Comparison of ENCODE assay signal across 25 cellular contexts in the genomic region with DNA sequence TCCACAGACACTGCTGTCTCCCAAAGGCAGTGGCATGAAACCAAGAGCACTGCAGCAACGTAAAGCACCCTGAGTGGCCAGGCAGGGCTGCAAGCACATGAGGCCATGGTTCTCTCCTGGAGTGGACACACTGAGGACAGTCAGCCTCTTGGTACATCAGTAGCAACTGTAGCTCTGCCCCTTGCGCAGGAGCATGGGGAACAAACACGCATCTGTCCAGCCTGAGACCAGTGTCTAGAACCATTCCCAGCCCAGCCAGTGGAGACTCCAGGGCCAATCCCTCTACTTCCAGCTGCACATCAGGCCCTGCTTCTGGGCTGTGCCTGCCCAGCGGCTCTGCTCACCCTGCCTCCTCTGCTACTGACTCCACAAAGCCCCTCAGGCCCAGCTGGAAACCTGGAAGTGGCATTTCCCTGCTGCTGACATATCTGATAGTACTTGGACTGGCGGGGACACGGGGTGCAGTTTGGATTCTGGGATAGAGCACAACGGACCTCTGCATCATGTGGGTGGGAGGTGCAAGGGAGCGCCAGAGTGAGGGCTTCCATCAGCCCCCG.
"Had no signal": no experiment of that assay in that cellular context is flagged by ENCODE, and none has a peak within 500 bp of the region (broad histone marks: within the 10 kb centered on the region; RNA-seq: fewer than 3 reads in every experiment).

No MANE protein-coding gene starts in this region.

- ATAC-seq: activated naive CD4-positive, alpha-beta T cell treated with anti-CD3 and anti-CD28 coated beads, Interleukin-2, amount 50 U/mL, for 72 hours; body of pancreas; PC-3; Right ventricle myocardium inferior had no signal

- H3K36me3 Mint-ChIP-seq: activated naive CD4-positive, alpha-beta T cell treated with anti-CD3 and anti-CD28 coated beads, Interleukin-2, amount 50 U/mL, for 72 hours had no signal

- H3K27me3 Mint-ChIP-seq: activated CD4-positive, alpha-beta memory T cell treated with anti-CD3 and anti-CD28 coated beads, Interleukin-2, amount 10 ng/mL, durations not matched to agents 7 days and 5 days; activated T-cell treated with anti-CD3 and anti-CD28 coated beads, Interleukin-2, amount 50 U/mL, for 24 hours had no signal

- DNase-seq: activated B cell treated with CpG ODN at 0.5 μM for 24 hours; activated CD4-positive, alpha-beta memory T cell treated with anti-CD3 and anti-CD28 coated beads, Interleukin-2, amount 10 ng/mL, durations not matched to agents 7 days and 5 days; activated CD4-positive, alpha-beta T cell treated with anti-CD3 and anti-CD28 coated beads for 4 hours; activated CD4-positive, CD25-positive, alpha-beta regulatory T cell treated with anti-CD3 and anti-CD28 coated beads, Interleukin-2, amount 50 U/mL, for 72 hours; activated gamma-delta T cell treated with Interleukin-2 at 50 U/mL for 16 hours; activated naive CD4-positive, alpha-beta T cell treated with anti-CD3 and anti-CD28 coated beads for 36 hours; activated T-cell treated with anti-CD3 and anti-CD28 coated beads, Interleukin-2, amount 50 U/mL, for 24 hours; body of pancreas; MM.1S; MV-4-11; NCI-H1092; NCI-H1436 treated with DMSO at 0.1 percent for 48 hours; NCI-H1694 treated with DMSO at 0.1 percent for 48 hours; NCI-H2029; NCI-H345; NCI-H524 treated with DMSO at 0.1 percent for 48 hours; NK-92 treated with Interleukin-12 subunit alpha and Interleukin-12 subunit beta, amount 100 ng/mL, for 24 hours; PC-3; SW 1271; T-helper 1 cell; T-helper 2 cell; T-helper 9 cell had no signal

- H3K9me3 Mint-ChIP-seq: activated B cell treated with CpG ODN at 0.5 μM for 24 hours; activated CD4-positive, alpha-beta memory T cell treated with anti-CD3 and anti-CD28 coated beads, Interleukin-2, amount 10 ng/mL, durations not matched to agents 7 days and 5 days; activated naive CD4-positive, alpha-beta T cell treated with anti-CD3 and anti-CD28 coated beads for 36 hours; activated naive CD4-positive, alpha-beta T cell treated with anti-CD3 and anti-CD28 coated beads, Interleukin-2, amount 50 U/mL, for 72 hours; activated T-cell treated with anti-CD3 and anti-CD28 coated beads, Interleukin-2, amount 50 U/mL, for 24 hours; activated T-helper 1 cell treated with anti-CD3 and anti-CD28 coated beads, Interleukin-12 subunit alpha, Interleukin-12 subunit beta, Interleukin-2, Interleukin-4 antibody, amounts not matched to agents 30 ng/mL and 10 ng/mL and 1 ng/mL, durations not matched to agents 14 hours and 24 hours and 36 hours had no signal

- H3K27ac Mint-ChIP-seq: activated B cell treated with CpG ODN at 0.5 μM for 24 hours; activated CD4-positive, alpha-beta memory T cell treated with anti-CD3 and anti-CD28 coated beads, Interleukin-2, amount 10 ng/mL, durations not matched to agents 7 days and 5 days; activated naive CD4-positive, alpha-beta T cell treated with anti-CD3 and anti-CD28 coated beads for 36 hours; activated T-cell treated with anti-CD3 and anti-CD28 coated beads, Interleukin-2, amount 50 U/mL, for 24 hours; activated T-helper 1 cell treated with anti-CD3 and anti-CD28 coated beads, Interleukin-12 subunit alpha, Interleukin-12 subunit beta, Interleukin-2, Interleukin-4 antibody, amounts not matched to agents 30 ng/mL and 10 ng/mL and 1 ng/mL, durations not matched to agents 14 hours and 24 hours and 36 hours had no signal

- H3K4me3 Mint-ChIP-seq: activated B cell treated with CpG ODN at 0.5 μM for 24 hours; activated CD4-positive, alpha-beta memory T cell treated with anti-CD3 and anti-CD28 coated beads, Interleukin-2, amount 10 ng/mL, durations not matched to agents 7 days and 5 days; activated naive CD4-positive, alpha-beta T cell treated with anti-CD3 and anti-CD28 coated beads for 36 hours; activated T-cell treated with anti-CD3 and anti-CD28 coated beads, Interleukin-2, amount 50 U/mL, for 24 hours; activated T-helper 1 cell treated with anti-CD3 and anti-CD28 coated beads, Interleukin-12 subunit alpha, Interleukin-12 subunit beta, Interleukin-2, Interleukin-4 antibody, amounts not matched to agents 30 ng/mL and 10 ng/mL and 1 ng/mL, durations not matched to agents 14 hours and 24 hours and 36 hours had no signal
